ENCODE assay signal across 8 cellular contexts in genomic region chr1:8283058-8283884, GRCh38. TPM values are rescaled to one million over a fixed set of nuclear protein-coding genes. Genes with fewer than 3 reads are reported as not detected.
DNase-seq lines count a peak whose midpoint lies in the region; ATAC-seq and TF ChIP-seq lines count a peak whose summit lies in the region.

No MANE protein-coding gene starts in this region.

- H3K27ac Mint-ChIP-seq in progenitor cell of endocrine pancreas, result no peak overlapping the region
- H3K27ac Mint-ChIP-seq in chondrocyte (ENCODE audit: unreplicated experiment), result no peak overlapping the region

- no peaks in the 10 kb centered on the region for H3K9me3 ChIP-seq in body of pancreas

- DNase-seq in GM12864 (ENCODE audit: low read depth), result peak; percentile 76
- DNase-seq in body of pancreas, result peak in 2 of 4 donors; percentile 21 to 32
- DNase-seq in progenitor cell of endocrine pancreas (ENCODE audit: low spot score, unreplicated experiment), result no peak
- no peak for DNase-seq in NCI-H446 treated with DMSO at 0.1 percent for 48 hours (lab: John Stamatoyannopoulos, UW)
- no peak for DNase-seq in NCI-H1436 (lab: John Stamatoyannopoulos, UW)
- no peak for DNase-seq in chondrocyte (ENCODE audit: low spot score)

- H3K4me1 Mint-ChIP-seq in progenitor cell of endocrine pancreas (ENCODE audit: low read depth) (peaks cover 8% of the 10 kb centered on the region), chondrocyte (ENCODE audit: low read depth) (peaks cover 6% of the 10 kb centered on the region)

- H3K27me3 ChIP-seq in body of pancreas, result no peaks in the 10 kb centered on the region

- WGBS in body of pancreas, 2 donors, result 54 to 67% methylated on average over 14 of the region's 14 CpGs

- ATAC-seq in GM19467 (IDR thresholded peaks at IDR 0.05; ENCODE audit: unreplicated experiment) (peak; percentile 91), HG03439 (IDR thresholded peaks at IDR 0.05; ENCODE audit: unreplicated experiment) (peak; percentile 84), body of pancreas (peak; percentile 27)

- no peaks in the 10 kb centered on the region for H3K27me3 Mint-ChIP-seq in progenitor cell of endocrine pancreas
- peaks cover 3% of the 10 kb centered on the region for H3K27me3 Mint-ChIP-seq in chondrocyte (ENCODE audit: low read depth)

- intact Hi-C loops in body of pancreas (cut with DNase I), result no loop called here

- TF ChIP-seq CTCF in GM12864 (IDR thresholded peaks at IDR 0.05; ENCODE audit: low read depth, low read length, missing control alignments) (no peak), body of pancreas (IDR thresholded peaks at IDR 0.05) (no peak), progenitor cell of endocrine pancreas (IDR thresholded peaks at IDR 0.05; ENCODE audit: unreplicated experiment) (no peak), chondrocyte (IDR thresholded peaks at IDR 0.05) (no peak)

- peak overlapping the region in 2 of 4 donors; percentile 16 to 19 for H3K27ac ChIP-seq in body of pancreas

- peaks cover 3% of the 10 kb centered on the region for H3K9me3 Mint-ChIP-seq in progenitor cell of endocrine pancreas (ENCODE audit: low read depth)
- H3K9me3 Mint-ChIP-seq in chondrocyte (ENCODE audit: low read depth), result no peaks in the 10 kb centered on the region

- no peaks in the 10 kb centered on the region for H3K36me3 ChIP-seq in body of pancreas (replicated peaks in 1 of 2; ENCODE audit: insufficient read depth in 1 of 2, low read depth in 2 of 2)

- peaks cover 11% of the 10 kb centered on the region for H3K4me1 ChIP-seq in body of pancreas

- H3K36me3 Mint-ChIP-seq in progenitor cell of endocrine pancreas (ENCODE audit: insufficient read depth) (no peaks in the 10 kb centered on the region), chondrocyte (ENCODE audit: low read depth) (no peaks in the 10 kb centered on the region)

- TF ChIP-seq POLR2A in body of pancreas (IDR thresholded peaks at IDR 0.05), result no peak

- H3K4me3 ChIP-seq in GM12864 (ENCODE audit: low read depth, low read length) (no peak overlapping the region; the same call in 1 of the 2 replicates), body of pancreas (no peak overlapping the region)

- H3K4me3 Mint-ChIP-seq in progenitor cell of endocrine pancreas (ENCODE audit: low read depth) (no peak overlapping the region), chondrocyte (ENCODE audit: unreplicated experiment) (no peak overlapping the region)

RNA-seq across cellular contexts. Expression of gene SLC45A1, which starts 34.6 kb away (rescaled TPM):
- total RNA-seq in body of pancreas, result 1 to 10 TPM in 1 of 2 donors, not detected in 1; 1.6 TPM
- 0.60 and 0.86 TPM in 2 replicates for total RNA-seq in progenitor cell of endocrine pancreas
- 2.9 to 5.1 TPM (median 4.8 TPM) in 3 replicates for total RNA-seq in chondrocyte

Comparison
In these comparisons a context has a peak if more than half of its experiments do, and no peak if none do; other contexts are left out.
1. ATAC-seq: peak in every context shown above with its lines; median percentile 91 in GM19467; 84 in HG03439; 27 in body of pancreas.